ENCODE assay signal across 1 cellular context in the genomic region with DNA sequence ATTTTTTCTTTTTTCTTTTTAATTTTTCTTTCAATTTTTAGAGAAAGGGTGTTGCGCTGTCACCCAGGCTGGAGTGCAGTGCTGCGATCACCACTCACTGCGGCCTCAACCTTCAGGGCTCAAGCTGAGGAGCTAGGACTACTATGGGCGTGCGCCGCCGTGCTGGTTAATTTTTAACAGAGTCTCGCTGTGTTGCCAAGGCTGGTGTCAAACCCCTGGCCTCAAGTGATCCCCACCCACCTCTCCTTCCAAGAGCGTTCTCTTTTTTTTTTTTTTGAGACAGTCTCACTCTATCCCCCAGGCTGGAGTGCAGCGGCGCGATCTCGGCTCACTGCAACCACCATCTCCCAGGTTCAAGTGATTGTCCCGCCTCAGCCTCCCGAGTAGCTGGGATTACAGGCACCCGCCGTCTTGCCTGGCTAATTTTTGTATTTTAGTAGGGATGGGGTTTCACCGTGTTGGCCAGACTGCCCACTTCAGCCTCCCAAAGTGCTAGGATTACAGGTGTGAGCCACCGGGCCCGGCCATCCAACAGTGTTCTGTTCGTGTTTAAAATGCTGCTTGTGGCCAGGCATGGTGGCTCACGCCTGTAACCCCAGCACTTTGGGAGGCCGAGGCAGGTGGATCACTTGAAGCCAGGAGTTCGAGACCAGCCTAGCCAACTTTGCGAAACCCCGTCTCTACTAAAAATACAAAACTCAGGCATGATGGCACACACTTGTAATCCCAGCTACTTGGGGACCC.
TF ChIP-seq lines count a peak whose summit lies in the region.

No MANE protein-coding gene starts in this region.

TF ChIP-seq in HepG2, 621 proteins besides CTCF, POLR2A, EP300 and RAD21 (continued from another document and continues in another):
- TF ChIP-seq HBP1 (CRISPR knock-in tag; IDR thresholded peaks at IDR 0.05; ENCODE audit: low read depth): no peak
- 0 out of 2 replicates have a peak, but pooled peaks have one; percentile 18 for TF ChIP-seq CCDC6 (CRISPR knock-in tag; IDR thresholded peaks at IDR 0.05)
- no peak for TF ChIP-seq ZC3H4 (CRISPR knock-in tag; IDR thresholded peaks at IDR 0.05; ENCODE audit: borderline replicate concordance)
- TF ChIP-seq ZNF549 (CRISPR knock-in tag; IDR thresholded peaks at IDR 0.05): no peak
- peak; percentile 13; the same call in 1 of the 2 replicates for TF ChIP-seq ZNF772 (CRISPR knock-in tag; IDR thresholded peaks at IDR 0.05)
- TF ChIP-seq ZNF430 (CRISPR knock-in tag; IDR thresholded peaks at IDR 0.05): no peak
- no peak for TF ChIP-seq AHR (CRISPR knock-in tag; IDR thresholded peaks at IDR 0.05)
- TF ChIP-seq SRSF1 (optimal IDR thresholded peaks at IDR 0.05; ENCODE audit: low read depth, low read length): no peak
- TF ChIP-seq NFE2L1 (CRISPR knock-in tag; IDR thresholded peaks at IDR 0.05; ENCODE audit: borderline replicate concordance): no peak
- TF ChIP-seq ZBTB4 (CRISPR knock-in tag; IDR thresholded peaks at IDR 0.05; ENCODE audit: borderline replicate concordance): no peak
- TF ChIP-seq ZNF282 (IDR thresholded peaks at IDR 0.05; ENCODE audit: partially characterized antibody): no peak
- 0 out of 2 replicates have a peak, but pooled peaks have one; percentile 11 for TF ChIP-seq BORCS8-MEF2B (CRISPR knock-in tag; IDR thresholded peaks at IDR 0.05)
- no peak for TF ChIP-seq MLX (CRISPR knock-in tag; IDR thresholded peaks at IDR 0.05)
- TF ChIP-seq ZNF121 (CRISPR knock-in tag; IDR thresholded peaks at IDR 0.05): peak; percentile 40; the same call in 1 of the 2 replicates
- no peak for TF ChIP-seq JDP2 (CRISPR knock-in tag; IDR thresholded peaks at IDR 0.05; ENCODE audit: borderline replicate concordance)
- no peak for TF ChIP-seq EEA1 (CRISPR knock-in tag; IDR thresholded peaks at IDR 0.05; ENCODE audit: borderline replicate concordance)
- no peak for TF ChIP-seq NCOA5 (CRISPR knock-in tag; IDR thresholded peaks at IDR 0.05)
- TF ChIP-seq DNMT1 (CRISPR knock-in tag; IDR thresholded peaks at IDR 0.05): no peak
- no peak for TF ChIP-seq AKNA (CRISPR knock-in tag; IDR thresholded peaks at IDR 0.05; ENCODE audit: borderline replicate concordance)
- TF ChIP-seq ZNF547 (CRISPR knock-in tag; IDR thresholded peaks at IDR 0.05): no peak
- TF ChIP-seq RFX3 (CRISPR knock-in tag; IDR thresholded peaks at IDR 0.05): no peak
- no peak for TF ChIP-seq ZNF720 (CRISPR knock-in tag; IDR thresholded peaks at IDR 0.05)
- no peak for TF ChIP-seq RBAK (CRISPR knock-in tag; IDR thresholded peaks at IDR 0.05)
- TF ChIP-seq ZBTB43 (CRISPR knock-in tag; conservative IDR thresholded peaks at IDR 0.05): no peak
- no peak for TF ChIP-seq CENPBD1 (CRISPR knock-in tag; IDR thresholded peaks at IDR 0.05; ENCODE audit: borderline replicate concordance, low read depth)
- peak; percentile 36; the same call in 1 of the 2 replicates for TF ChIP-seq ZNF574 (CRISPR knock-in tag; IDR thresholded peaks at IDR 0.05)
- TF ChIP-seq MXD3 (CRISPR knock-in tag; IDR thresholded peaks at IDR 0.05): no peak
- no peak for TF ChIP-seq SETDB1 (CRISPR knock-in tag; IDR thresholded peaks at IDR 0.05; ENCODE audit: borderline replicate concordance)
- TF ChIP-seq, protein P1, sequence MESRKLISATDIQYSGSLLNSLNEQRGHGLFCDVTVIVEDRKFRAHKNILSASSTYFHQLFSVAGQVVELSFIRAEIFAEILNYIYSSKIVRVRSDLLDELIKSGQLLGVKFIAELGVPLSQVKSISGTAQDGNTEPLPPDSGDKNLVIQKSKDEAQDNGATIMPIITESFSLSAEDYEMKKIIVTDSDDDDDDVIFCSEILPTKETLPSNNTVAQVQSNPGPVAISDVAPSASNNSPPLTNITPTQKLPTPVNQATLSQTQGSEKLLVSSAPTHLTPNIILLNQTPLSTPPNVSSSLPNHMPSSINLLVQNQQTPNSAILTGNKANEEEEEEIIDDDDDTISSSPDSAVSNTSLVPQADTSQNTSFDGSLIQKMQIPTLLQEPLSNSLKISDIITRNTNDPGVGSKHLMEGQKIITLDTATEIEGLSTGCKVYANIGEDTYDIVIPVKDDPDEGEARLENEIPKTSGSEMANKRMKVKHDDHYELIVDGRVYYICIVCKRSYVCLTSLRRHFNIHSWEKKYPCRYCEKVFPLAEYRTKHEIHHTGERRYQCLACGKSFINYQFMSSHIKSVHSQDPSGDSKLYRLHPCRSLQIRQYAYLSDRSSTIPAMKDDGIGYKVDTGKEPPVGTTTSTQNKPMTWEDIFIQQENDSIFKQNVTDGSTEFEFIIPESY (CRISPR knock-in tag; IDR thresholded peaks at IDR 0.05): no peak
- no peak for TF ChIP-seq BHLHE40 (IDR thresholded peaks at IDR 0.05; ENCODE audit: low read length)
- no peak for TF ChIP-seq ZFY (CRISPR knock-in tag; IDR thresholded peaks at IDR 0.05)
- TF ChIP-seq TBP (CRISPR knock-in tag; IDR thresholded peaks at IDR 0.05): no peak
- TF ChIP-seq, protein P2, sequence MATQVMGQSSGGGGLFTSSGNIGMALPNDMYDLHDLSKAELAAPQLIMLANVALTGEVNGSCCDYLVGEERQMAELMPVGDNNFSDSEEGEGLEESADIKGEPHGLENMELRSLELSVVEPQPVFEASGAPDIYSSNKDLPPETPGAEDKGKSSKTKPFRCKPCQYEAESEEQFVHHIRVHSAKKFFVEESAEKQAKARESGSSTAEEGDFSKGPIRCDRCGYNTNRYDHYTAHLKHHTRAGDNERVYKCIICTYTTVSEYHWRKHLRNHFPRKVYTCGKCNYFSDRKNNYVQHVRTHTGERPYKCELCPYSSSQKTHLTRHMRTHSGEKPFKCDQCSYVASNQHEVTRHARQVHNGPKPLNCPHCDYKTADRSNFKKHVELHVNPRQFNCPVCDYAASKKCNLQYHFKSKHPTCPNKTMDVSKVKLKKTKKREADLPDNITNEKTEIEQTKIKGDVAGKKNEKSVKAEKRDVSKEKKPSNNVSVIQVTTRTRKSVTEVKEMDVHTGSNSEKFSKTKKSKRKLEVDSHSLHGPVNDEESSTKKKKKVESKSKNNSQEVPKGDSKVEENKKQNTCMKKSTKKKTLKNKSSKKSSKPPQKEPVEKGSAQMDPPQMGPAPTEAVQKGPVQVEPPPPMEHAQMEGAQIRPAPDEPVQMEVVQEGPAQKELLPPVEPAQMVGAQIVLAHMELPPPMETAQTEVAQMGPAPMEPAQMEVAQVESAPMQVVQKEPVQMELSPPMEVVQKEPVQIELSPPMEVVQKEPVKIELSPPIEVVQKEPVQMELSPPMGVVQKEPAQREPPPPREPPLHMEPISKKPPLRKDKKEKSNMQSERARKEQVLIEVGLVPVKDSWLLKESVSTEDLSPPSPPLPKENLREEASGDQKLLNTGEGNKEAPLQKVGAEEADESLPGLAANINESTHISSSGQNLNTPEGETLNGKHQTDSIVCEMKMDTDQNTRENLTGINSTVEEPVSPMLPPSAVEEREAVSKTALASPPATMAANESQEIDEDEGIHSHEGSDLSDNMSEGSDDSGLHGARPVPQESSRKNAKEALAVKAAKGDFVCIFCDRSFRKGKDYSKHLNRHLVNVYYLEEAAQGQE (IDR thresholded peaks at IDR 0.05; ENCODE audit: borderline replicate concordance in 1 of 2, low read depth in 1 of 2, low read length in 2 of 2): no peak
